Comparison of ENCODE assay signal across 8 cellular contexts in the genomic region with DNA sequence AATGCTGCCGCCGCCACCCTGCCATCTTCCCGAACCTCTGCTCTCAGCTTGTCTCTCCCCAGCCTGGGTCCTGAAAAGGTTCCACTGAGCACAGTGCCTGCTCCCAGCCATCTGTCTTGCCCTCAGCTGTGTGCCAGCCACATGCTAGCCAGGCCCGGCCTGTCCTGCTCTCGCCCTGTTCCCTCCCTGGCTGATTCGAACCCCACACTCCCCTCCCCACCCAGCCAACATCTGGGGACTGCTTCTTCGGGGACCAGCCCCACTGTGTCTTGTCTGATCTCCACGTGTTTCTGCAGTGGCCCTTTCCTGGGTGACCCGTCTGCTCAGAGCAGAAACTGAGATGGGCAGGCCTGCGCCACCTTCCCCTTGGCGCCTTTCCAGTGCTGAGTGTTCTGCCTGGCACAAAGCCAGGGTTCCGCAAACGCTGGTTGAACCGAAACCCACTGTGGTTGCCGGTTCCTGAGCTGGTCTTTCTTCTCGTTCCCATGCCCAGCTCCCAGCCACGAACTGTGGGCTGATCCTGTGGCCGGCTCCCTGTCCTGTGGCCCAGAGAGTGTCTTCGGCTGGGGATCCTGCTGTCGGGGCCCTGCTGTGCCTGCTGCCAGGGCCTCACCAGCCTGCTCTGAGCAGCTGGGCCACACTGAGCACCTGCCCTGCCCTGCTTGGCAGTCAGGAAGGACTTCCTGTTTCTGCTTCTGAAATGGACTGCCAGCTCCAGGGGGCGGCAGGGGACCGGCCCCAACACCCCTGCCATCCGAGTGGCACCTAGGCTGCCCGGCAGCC.
A peak's percentile ranks its signal among the peaks of the same experiment; 100 is the strongest.
DNase-seq lines count a peak whose midpoint lies in the region; ATAC-seq lines count a peak whose summit lies in the region.

No MANE protein-coding gene starts in this region.

- no peak overlapping the region for H3K4me3 ChIP-seq in right cardiac atrium (ENCODE audit: low read length)

- intact Hi-C loops in right cardiac atrium (cut with DNase I): no loop called here

- H3K4me1 ChIP-seq in right cardiac atrium (ENCODE audit: control insufficient read depth, insufficient read depth, low read length): peaks cover under 1% of the 10 kb centered on the region

- ATAC-seq in HG03378 (IDR thresholded peaks at IDR 0.05; ENCODE audit: unreplicated experiment): peak; percentile 32
- peak; percentile 54 to 58 for ATAC-seq in right cardiac atrium

- DNase-seq in DMS53 treated with DMSO at 0.1 percent for 48 hours (lab: John Stamatoyannopoulos, UW; ENCODE audit: unreplicated experiment): peak; percentile 53
- peak; percentile 82 for DNase-seq in SHP77 treated with DMSO at 0.1 percent for 48 hours (lab: John Stamatoyannopoulos, UW)
- DNase-seq in activated gamma-delta T cell treated with Interleukin-2 at 50 U/mL for 16 hours: peak; percentile 71
- DNase-seq in right cardiac atrium: peak; percentile 52 to 91 (median 87)
- DNase-seq in stimulated activated CD4-positive, alpha-beta T cell treated with anti-CD3 and anti-CD28 coated beads, Interleukin-15, amount 100 ng/mL, for 48 hours (ENCODE audit: low read depth in 2 of 2): peak; percentile 44 to 56
- no peak for DNase-seq in NCI-H187 treated with DMSO at 0.1 percent for 48 hours (lab: John Stamatoyannopoulos, UW)
- DNase-seq in superior temporal gyrus (ENCODE audit: extremely low spot score): no peak

- H3K27ac ChIP-seq in right cardiac atrium (ENCODE audit: low read length): peak overlapping the region; percentile 10

- H3K9me3 ChIP-seq in right cardiac atrium (ENCODE audit: control insufficient read depth, low read length): no peaks in the 10 kb centered on the region

- H3K27me3 ChIP-seq in right cardiac atrium (ENCODE audit: control insufficient read depth, insufficient read depth): no peaks in the 10 kb centered on the region

- WGBS in right cardiac atrium: 60% methylated on average over 24 of the region's 24 CpGs

Comparison
In these comparisons a context has a peak if more than half of its experiments do, and no peak if none do; other contexts are left out.
1. DNase-seq: peak in DMS53 treated with DMSO at 0.1 percent for 48 hours (single experiment), SHP77 treated with DMSO at 0.1 percent for 48 hours (single experiment), activated gamma-delta T cell treated with Interleukin-2 at 50 U/mL for 16 hours (single experiment), right cardiac atrium (3 of 3) and stimulated activated CD4-positive, alpha-beta T cell treated with anti-CD3 and anti-CD28 coated beads, Interleukin-15, amount 100 ng/mL, for 48 hours (2 of 2); none in NCI-H187 treated with DMSO at 0.1 percent for 48 hours (single experiment) and superior temporal gyrus (single experiment).